Comparison of ENCODE assay signal across 22 cellular contexts in genomic region chr22:44259366-44260215, GRCh38. TPM values are rescaled to one million over a fixed set of nuclear protein-coding genes. Genes with fewer than 3 reads are reported as not detected.
DNase-seq lines count a peak whose midpoint lies in the region; ATAC-seq and TF ChIP-seq lines count a peak whose summit lies in the region.
"Had no signal": no experiment of that assay in that cellular context is flagged by ENCODE, and none has a peak within 500 bp of the region (broad histone marks: within the 10 kb centered on the region; RNA-seq: fewer than 3 reads in every experiment).

No MANE protein-coding gene starts in this region.

- no peak overlapping the region for H3K27ac Mint-ChIP-seq in activated naive CD4-positive, alpha-beta T cell treated with anti-CD3 and anti-CD28 coated beads, Interleukin-2, amount 10 ng/mL, durations not matched to agents 7 days and 5 days
- no peak overlapping the region for H3K27ac Mint-ChIP-seq in mesothelial cell of epicardium
- H3K27ac Mint-ChIP-seq: activated CD4-positive, alpha-beta T cell treated with anti-CD3 and anti-CD28 coated beads, Interleukin-2, amount 10 ng/mL, durations not matched to agents 24 days and 14 days; brain; GM23338; progenitor cell of endocrine pancreas had no signal

- no peak for TF ChIP-seq CTCF in mesothelial cell of epicardium (IDR thresholded peaks at IDR 0.05; ENCODE audit: unreplicated experiment)

- H3K36me3 Mint-ChIP-seq in activated naive CD4-positive, alpha-beta T cell treated with anti-CD3 and anti-CD28 coated beads, Interleukin-2, amount 10 ng/mL, durations not matched to agents 7 days and 5 days = no peaks in the 10 kb centered on the region
- H3K36me3 Mint-ChIP-seq in mesothelial cell of epicardium = no peaks in the 10 kb centered on the region

- no peak overlapping the region for H3K4me3 Mint-ChIP-seq in activated naive CD4-positive, alpha-beta T cell treated with anti-CD3 and anti-CD28 coated beads, Interleukin-2, amount 10 ng/mL, durations not matched to agents 7 days and 5 days
- H3K4me3 Mint-ChIP-seq in mesothelial cell of epicardium = no peak overlapping the region
- H3K4me3 Mint-ChIP-seq: activated CD4-positive, alpha-beta T cell treated with anti-CD3 and anti-CD28 coated beads, Interleukin-2, amount 10 ng/mL, durations not matched to agents 24 days and 14 days; brain; GM23338 had no signal

- H3K9me3 Mint-ChIP-seq in activated naive CD4-positive, alpha-beta T cell treated with anti-CD3 and anti-CD28 coated beads, Interleukin-2, amount 10 ng/mL, durations not matched to agents 7 days and 5 days = no peaks in the 10 kb centered on the region
- peaks cover 3% of the 10 kb centered on the region for H3K9me3 Mint-ChIP-seq in mesothelial cell of epicardium
- H3K9me3 Mint-ChIP-seq: activated CD4-positive, alpha-beta T cell treated with anti-CD3 and anti-CD28 coated beads, Interleukin-2, amount 10 ng/mL, durations not matched to agents 24 days and 14 days had no signal

- DNase-seq in activated naive CD4-positive, alpha-beta T cell treated with anti-CD3 and anti-CD28 coated beads, Interleukin-2, amount 10 ng/mL, durations not matched to agents 7 days and 5 days = peak; percentile 35
- DNase-seq in activated naive CD4-positive, alpha-beta T cell (lab: John Stamatoyannopoulos, UW) = no peak
- peak; percentile 36 for DNase-seq in activated CD8-positive, alpha-beta memory T cell treated with anti-CD3 and anti-CD28 coated beads, Interleukin-2, amount 50 U/mL, for 48 hours
- peak; percentile 6 to 10 for DNase-seq in mesothelial cell of epicardium (ENCODE audit: low spot score in 2 of 2, unreplicated experiment in 2 of 2)
- DNase-seq in ureter (ENCODE audit: low spot score) = peak; percentile 20
- no peak for DNase-seq in stimulated activated CD4-positive, alpha-beta T cell treated with anti-CD3 and anti-CD28 coated beads, Interleukin-15, amount 100 ng/mL, for 24 hours
- no peak for DNase-seq in medulla oblongata (ENCODE audit: extremely low spot score)
- DNase-seq: ACHN; activated CD4-positive, alpha-beta T cell treated with anti-CD3 and anti-CD28 coated beads, Interleukin-2, amount 10 ng/mL, durations not matched to agents 24 days and 14 days; BE2C; effector CD4-positive, alpha-beta T cell; IMR-90; kidney glomerular epithelial cell; NCI-H146; NCI-H446 treated with DMSO at 0.1 percent for 48 hours; stimulated activated naive CD8-positive, alpha-beta T cell treated with anti-CD3 and anti-CD28 coated beads, Interleukin-15, Interleukin-2, amounts not matched to agents 100 U/mL and 50 U/mL, for 24 hours had no signal

- peaks cover 30% of the 10 kb centered on the region for H3K27me3 Mint-ChIP-seq in activated naive CD4-positive, alpha-beta T cell treated with anti-CD3 and anti-CD28 coated beads, Interleukin-2, amount 10 ng/mL, durations not matched to agents 7 days and 5 days
- H3K27me3 Mint-ChIP-seq in mesothelial cell of epicardium (ENCODE audit: low read depth) = peaks cover 28% of the 10 kb centered on the region

- CTCF ChIA-PET in activated naive CD4-positive, alpha-beta T cell treated with anti-CD3 and anti-CD28 coated beads, Interleukin-2, amount 10 ng/mL, durations not matched to agents 7 days and 5 days (lab: Charles Lee) = no interaction called here

- H3K4me1 Mint-ChIP-seq in activated naive CD4-positive, alpha-beta T cell treated with anti-CD3 and anti-CD28 coated beads, Interleukin-2, amount 10 ng/mL, durations not matched to agents 7 days and 5 days = peaks cover 31% of the 10 kb centered on the region
- H3K4me1 Mint-ChIP-seq in mesothelial cell of epicardium = peaks cover 5% of the 10 kb centered on the region

- ATAC-seq in HG02571 (IDR thresholded peaks at IDR 0.05; ENCODE audit: unreplicated experiment) = no peak
- ATAC-seq: GM23338; stimulated activated naive CD8-positive, alpha-beta T cell treated with anti-CD3 and anti-CD28 coated beads, Interleukin-15, Interleukin-2, amounts not matched to agents 100 U/mL and 50 U/mL, for 24 hours had no signal

RNA-seq across cellular contexts. Expression of gene SHISAL1, which starts 53.2 kb away (rescaled TPM):
- total RNA-seq in mesothelial cell of epicardium (0.58 to 0.72 TPM (median 0.62 TPM) in 3 replicates), ureter (4.0 TPM)
- total RNA-seq: activated CD4-positive, alpha-beta T cell treated with anti-CD3 and anti-CD28 coated beads, Interleukin-2, amount 10 ng/mL, durations not matched to agents 24 days and 14 days; epithelial cell of proximal tubule; T-helper 2 cell treated with Interferon-gamma antibody and Interleukin-4, amounts not matched to agents 100 ng/mL and 5 ng/mL, for 36 hours had no signal

Comparison
In these comparisons a context has a peak if more than half of its experiments do, and no peak if none do; other contexts are left out.
1. DNase-seq: peak in activated naive CD4-positive, alpha-beta T cell treated with anti-CD3 and anti-CD28 coated beads, Interleukin-2, amount 10 ng/mL, durations not matched to agents 7 days and 5 days (single experiment), activated CD8-positive, alpha-beta memory T cell treated with anti-CD3 and anti-CD28 coated beads, Interleukin-2, amount 50 U/mL, for 48 hours (single experiment), mesothelial cell of epicardium (2 of 2) and ureter (single experiment); none in activated naive CD4-positive, alpha-beta T cell (0 of 4), stimulated activated CD4-positive, alpha-beta T cell treated with anti-CD3 and anti-CD28 coated beads, Interleukin-15, amount 100 ng/mL, for 24 hours (single experiment) and medulla oblongata (single experiment).